ENCODE assay signal across 17 cellular contexts in genomic region chr1:200107004-200107470, GRCh38.
DNase-seq lines count a peak whose midpoint lies in the region; ATAC-seq, FAIRE-seq and TF ChIP-seq lines count a peak whose summit lies in the region.
"Had no signal": no experiment of that assay in that cellular context is flagged by ENCODE, and none has a peak within 500 bp of the region (broad histone marks: within the 10 kb centered on the region; RNA-seq: fewer than 3 reads in every experiment).

No MANE protein-coding gene starts in this region.

- TF ChIP-seq POLR2A in GM12891 (IDR thresholded peaks at IDR 0.05; ENCODE audit: low read depth, low read length) (no peak), body of pancreas (IDR thresholded peaks at IDR 0.05) (no peak)

- POLR2A ChIA-PET in A673 (lab: Charles Lee; ENCODE audit: low non-redundant PET): no interaction called here

- peak overlapping the region; percentile 10; the same call in 1 of the 2 replicates for H3K4me3 ChIP-seq in SK-N-MC
- H3K4me3 ChIP-seq in A673 (ENCODE audit: low read depth, low read length, poor library complexity, severe bottlenecking): no peak overlapping the region
- H3K4me3 ChIP-seq in body of pancreas: no peak overlapping the region
- H3K4me3 ChIP-seq: MG63, right lobe of liver, tibial nerve had no signal

- H3K27ac Mint-ChIP-seq in nephron: peak overlapping the region in 2 of 3 experiments; percentile 7 to 30

- no peaks in the 10 kb centered on the region for H3K36me3 ChIP-seq in SK-N-MC (ENCODE audit: insufficient read depth, low read length)
- no peaks in the 10 kb centered on the region for H3K36me3 ChIP-seq in A673 (ENCODE audit: insufficient read depth, low read length, poor library complexity, severe bottlenecking)
- H3K36me3 ChIP-seq in body of pancreas (replicated peaks in 1 of 2; ENCODE audit: insufficient read depth in 1 of 2, low read depth in 2 of 2): peaks cover 0 to 7% of the 10 kb centered on the region in 2 donors
- H3K36me3 ChIP-seq: MG63, tibial nerve had no signal

- BruUV-seq in A673 (replicated peaks; lab: Mats Ljungman, UMichigan): no TSS peak

- TF ChIP-seq CTCF in nephron (IDR thresholded peaks at IDR 0.05; ENCODE audit: unreplicated experiment in 3 of 3) (no peak), A673 (conservative IDR thresholded peaks at IDR 0.05; ENCODE audit: low read depth, low read length) (no peak), body of pancreas (IDR thresholded peaks at IDR 0.05) (no peak)

- H3K9me3 Mint-ChIP-seq in nephron: no peaks in the 10 kb centered on the region

- DNase-seq in GM12891 (ENCODE audit: insufficient read length, low spot score): no peak
- peak; percentile 22 for DNase-seq in NCI-H1417 treated with DMSO at 0.1 percent for 48 hours (lab: John Stamatoyannopoulos, UW)
- no peak for DNase-seq in SK-N-MC (ENCODE audit: low read depth, low spot score)
- no peak for DNase-seq in A673 (ENCODE audit: low spot score)
- DNase-seq in body of pancreas: no peak
- DNase-seq: activated effector memory CD4-positive, alpha-beta T cell treated with anti-CD3 and anti-CD28 coated beads, Interleukin-2, amount 50 U/mL, for 16 hours; COR-L47; GF-D8; MG63; OCI-M1; right lobe of liver; stimulated activated CD4-positive, alpha-beta T cell treated with anti-CD3 and anti-CD28 coated beads, Interleukin-4, amount 100 ng/mL, for 24 hours had no signal

- H3K9me3 ChIP-seq in SK-N-MC (ENCODE audit: low read depth, low read length): no peaks in the 10 kb centered on the region
- H3K9me3 ChIP-seq in A673 (ENCODE audit: low read depth, low read length, poor library complexity, severe bottlenecking): no peaks in the 10 kb centered on the region
- no peaks in the 10 kb centered on the region for H3K9me3 ChIP-seq in body of pancreas
- H3K9me3 ChIP-seq: MG63, right lobe of liver, tibial nerve had no signal

- no peak for FAIRE-seq in GM12891 (lab: Jason Lieb, UNC)
- FAIRE-seq: GM19239 had no signal

- H3K27me3 ChIP-seq in A673 (replicated peaks; ENCODE audit: insufficient read depth, low read depth, low read length, poor library complexity) (no peaks in the 10 kb centered on the region), body of pancreas (no peaks in the 10 kb centered on the region)
- H3K27me3 ChIP-seq: MG63, right lobe of liver, tibial nerve had no signal

- intact Hi-C loops in A673 (cut with micrococcal nuclease; ENCODE audit: unreplicated experiment): no loop called here
- intact Hi-C loops in body of pancreas (cut with DNase I): no loop called here

- no peak overlapping the region for H3K9ac ChIP-seq in SK-N-MC (ENCODE audit: insufficient read length)

- 39 to 40% methylated on average over 8 of the region's 8 CpGs for WGBS in body of pancreas, 2 donors

- no peaks in the 10 kb centered on the region for H3K36me3 Mint-ChIP-seq in nephron (ENCODE audit: low read depth)

- H3K27me3 Mint-ChIP-seq in nephron (ENCODE audit: low read depth): no peaks in the 10 kb centered on the region

- H3K4me1 Mint-ChIP-seq in nephron: peaks cover 17% of the 10 kb centered on the region

- ATAC-seq in HG02885 (IDR thresholded peaks at IDR 0.05; ENCODE audit: poor library complexity, unreplicated experiment) (no peak), esophagus mucosa (no peak), body of pancreas (no peak)
- ATAC-seq: right lobe of liver had no signal

- no peaks in the 10 kb centered on the region for H3K4me1 ChIP-seq in A673 (ENCODE audit: insufficient read depth, low read length, poor library complexity, severe bottlenecking)
- peaks cover 60% of the 10 kb centered on the region for H3K4me1 ChIP-seq in body of pancreas

- H3K4me3 Mint-ChIP-seq in nephron: no peak overlapping the region

- H3K27ac ChIP-seq in SK-N-MC (no peak overlapping the region), A673 (ENCODE audit: low read depth, low read length, poor library complexity, severe bottlenecking) (no peak overlapping the region), body of pancreas (peak overlapping the region in 1 of 4 donors; percentile 31)
- H3K27ac ChIP-seq: right lobe of liver, tibial nerve had no signal

- CTCF ChIA-PET in A673 (lab: Charles Lee): no interaction called here

TF ChIP-seq in GM12891, 5 proteins besides CTCF, POLR2A, EP300 and RAD21:
- TF ChIP-seq POLR2AphosphoS5 (IDR thresholded peaks at IDR 0.05; ENCODE audit: low read depth, low read length) (no peak), TAF1 (IDR thresholded peaks at IDR 0.05; ENCODE audit: low read depth, low read length) (no peak), SPI1 (IDR thresholded peaks at IDR 0.05; ENCODE audit: low read depth, low read length) (peak; percentile 59), PAX5 (IDR thresholded peaks at IDR 0.05; ENCODE audit: insufficient read depth, low read length, severe bottlenecking) (no peak)
TF ChIP-seq in GM12891: peak in this region for 1.
